Comparison of ENCODE assay signal across 1 cellular context in the genomic region with DNA sequence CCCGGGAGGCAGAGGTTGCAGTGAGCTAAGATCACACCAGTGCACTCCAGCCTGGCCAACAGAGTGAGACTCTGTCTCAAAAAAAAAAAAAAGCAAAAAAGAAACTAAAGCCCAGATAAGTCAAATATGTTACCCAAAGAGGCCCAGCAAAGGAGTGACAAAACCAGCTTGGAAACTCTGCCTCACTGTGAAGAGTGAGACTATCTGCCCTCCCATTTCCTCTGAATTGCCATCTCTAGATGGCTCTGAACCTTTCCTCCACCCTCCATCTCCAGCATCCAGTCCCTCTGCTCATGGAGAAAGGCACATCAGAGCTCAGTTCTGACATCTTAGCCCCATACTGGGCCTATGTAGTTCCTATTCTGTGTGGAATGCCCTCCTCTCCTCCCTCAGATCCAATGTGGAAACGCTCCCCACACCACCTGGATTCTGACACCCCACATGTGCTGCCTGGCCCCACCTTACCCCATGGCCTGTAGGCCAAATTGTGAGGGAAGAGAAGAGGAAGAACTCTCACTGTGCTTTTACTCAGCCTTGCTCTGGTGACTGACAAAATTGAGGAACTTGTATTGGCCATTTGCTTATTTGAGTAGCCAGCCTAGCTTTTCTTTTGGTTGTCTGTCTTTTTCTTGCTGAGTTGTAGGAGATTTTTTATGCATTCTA.
A peak's percentile ranks its signal among the peaks of the same experiment; 100 is the strongest.
TF ChIP-seq lines count a peak whose summit lies in the region.

No MANE protein-coding gene starts in this region.

TF ChIP-seq in HepG2, 621 proteins besides CTCF, POLR2A, EP300 and RAD21:
- no peak for TF ChIP-seq FLYWCH1 (CRISPR knock-in tag; IDR thresholded peaks at IDR 0.05)
- TF ChIP-seq TRIM24 (CRISPR knock-in tag; IDR thresholded peaks at IDR 0.05): no peak
- TF ChIP-seq ZNF883 (CRISPR knock-in tag; IDR thresholded peaks at IDR 0.05; ENCODE audit: not compliant biosample characterization): no peak
- TF ChIP-seq, protein P1, sequence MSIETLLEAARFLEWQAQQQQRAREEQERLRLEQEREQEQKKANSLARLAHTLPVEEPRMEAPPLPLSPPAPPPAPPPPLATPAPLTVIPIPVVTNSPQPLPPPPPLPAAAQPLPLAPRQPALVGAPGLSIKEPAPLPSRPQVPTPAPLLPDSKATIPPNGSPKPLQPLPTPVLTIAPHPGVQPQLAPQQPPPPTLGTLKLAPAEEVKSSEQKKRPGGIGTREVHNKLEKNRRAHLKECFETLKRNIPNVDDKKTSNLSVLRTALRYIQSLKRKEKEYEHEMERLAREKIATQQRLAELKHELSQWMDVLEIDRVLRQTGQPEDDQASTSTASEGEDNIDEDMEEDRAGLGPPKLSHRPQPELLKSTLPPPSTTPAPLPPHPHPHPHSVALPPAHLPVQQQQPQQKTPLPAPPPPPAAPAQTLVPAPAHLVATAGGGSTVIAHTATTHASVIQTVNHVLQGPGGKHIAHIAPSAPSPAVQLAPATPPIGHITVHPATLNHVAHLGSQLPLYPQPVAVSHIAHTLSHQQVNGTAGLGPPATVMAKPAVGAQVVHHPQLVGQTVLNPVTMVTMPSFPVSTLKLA (IDR thresholded peaks at IDR 0.05): peak; percentile 81
TF ChIP-seq in HepG2: peak in this region for 1.
